Comparison of ENCODE assay signal across 18 cellular contexts in the genomic region with DNA sequence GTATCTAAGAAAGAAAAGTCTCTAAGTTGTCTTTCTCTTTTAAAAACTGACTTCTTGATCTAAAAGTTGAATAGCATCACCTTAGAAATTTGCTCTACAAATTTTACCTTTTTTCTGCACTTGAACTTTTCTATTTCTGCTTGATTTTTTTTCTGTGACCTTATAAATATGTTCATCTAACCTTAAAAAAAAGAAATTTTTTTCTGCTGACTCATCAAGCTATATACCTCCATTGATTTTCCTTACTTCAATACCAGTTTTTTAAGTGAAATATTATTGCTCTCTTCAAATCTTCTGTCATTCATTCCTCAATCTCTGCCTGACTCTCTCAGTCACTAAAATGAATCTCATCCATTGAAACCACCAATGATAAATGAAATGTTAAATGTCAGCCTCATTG.
DNase-seq lines count a peak whose midpoint lies in the region; ATAC-seq, FAIRE-seq and TF ChIP-seq lines count a peak whose summit lies in the region.
"Had no signal": no experiment of that assay in that cellular context is flagged by ENCODE, and none has a peak within 500 bp of the region (broad histone marks: within the 10 kb centered on the region; RNA-seq: fewer than 3 reads in every experiment).

No MANE protein-coding gene starts in this region.

- H3K4ac ChIP-seq in IMR-90 (ENCODE audit: low read depth, low read length) (no peak overlapping the region), H1 (replicated peaks; ENCODE audit: insufficient read length, low read depth, low read length) (no peak overlapping the region)

- H4K91ac ChIP-seq in IMR-90 (ENCODE audit: insufficient read depth, low read depth, low read length) (no peak overlapping the region), H1 (replicated peaks; ENCODE audit: insufficient read length, low read length) (no peak overlapping the region)

- no peak for TF ChIP-seq CTCF in IMR-90 (conservative IDR thresholded peaks at IDR 0.05; ENCODE audit: low read depth, low read length)
- no peak for TF ChIP-seq CTCF in OCI-LY7 (conservative IDR thresholded peaks at IDR 0.05; ENCODE audit: low read length)
- no peak for TF ChIP-seq CTCF in H1 (IDR thresholded peaks at IDR 0.05; ENCODE audit: control extremely low read depth in 1 of 3, insufficient read depth in 1 of 3, low read depth in 1 of 3, low read length in 3 of 3)

- H3K14ac ChIP-seq in IMR-90 (replicated peaks; ENCODE audit: low read depth, low read length) (no peak overlapping the region), H1 (ENCODE audit: insufficient read length) (no peak overlapping the region)

- H2AK5ac ChIP-seq in IMR-90 (ENCODE audit: low read depth, low read length) (no peak overlapping the region), H1 (ENCODE audit: low read depth, low read length) (no peak overlapping the region)

- H2BK15ac ChIP-seq in IMR-90 (ENCODE audit: low read depth, low read length): no peak overlapping the region
- no peak overlapping the region for H2BK15ac ChIP-seq in H1 (ENCODE audit: low read length)

- TF ChIP-seq EP300 in H1 (IDR thresholded peaks at IDR 0.05; ENCODE audit: borderline replicate concordance in 1 of 2, low read depth in 2 of 2, low read length in 2 of 2): no peak

- DNase-seq in IMR-90 (no peak), OCI-LY7 (ENCODE audit: low spot score) (no peak), H1 (ENCODE audit: low read depth in 1 of 2, low spot score in 2 of 2) (no peak), posterior vena cava (ENCODE audit: low spot score) (no peak), nucleus accumbens (lab: John Stamatoyannopoulos, UW) (no peak)
- DNase-seq: Caco-2; CD4-positive, CD25-positive, alpha-beta regulatory T cell; CD8-positive, alpha-beta T cell; DMS153; DND-41; GOT3; H7; HCEC 1CT had no signal

- no peak for FAIRE-seq in H1 (lab: Jason Lieb, UNC)
- FAIRE-seq: G401.6, GM12892 had no signal

- H2BK12ac ChIP-seq in H1 (ENCODE audit: low read depth, low read length): no peak overlapping the region

- ATAC-seq in IMR-90 (ENCODE audit: low read depth) (no peak), HG03095 (IDR thresholded peaks at IDR 0.05; ENCODE audit: unreplicated experiment) (no peak)
- ATAC-seq: CD8-positive, alpha-beta T cell had no signal

- H3K79me1 ChIP-seq in IMR-90 (ENCODE audit: low read depth in 1 of 2, low read length in 2 of 2) (no peaks in the 10 kb centered on the region), H1 (ENCODE audit: low read depth, low read length) (no peaks in the 10 kb centered on the region)

- H3K4me1 ChIP-seq in IMR-90 (ENCODE audit: control insufficient read depth, insufficient read depth, low read length): no peaks in the 10 kb centered on the region
- H3K4me1 ChIP-seq in OCI-LY7 (ENCODE audit: insufficient read depth, low read length, poor library complexity, severe bottlenecking): peaks cover 4% of the 10 kb centered on the region
- H3K4me1 ChIP-seq in H1 (replicated peaks in 1 of 4; ENCODE audit: control insufficient read depth in 3 of 4, insufficient read depth in 4 of 4, low read length in 3 of 4): peaks cover 0 to 4% (median 2%) of the 10 kb centered on the region in 4 experiments; a peak in 2 of 7 replicates
- H3K4me1 ChIP-seq: BLaER1, Caco-2 had no signal

- H3K9me2 ChIP-seq in OCI-LY7 (ENCODE audit: insufficient read depth, low read length): no peaks in the 10 kb centered on the region

- H2AK9ac ChIP-seq in IMR-90 (replicated peaks; ENCODE audit: low read depth, low read length, poor library complexity): no peak overlapping the region

- H3K4me3 ChIP-seq in IMR-90 (ENCODE audit: insufficient read depth, low read depth, low read length): no peak overlapping the region
- no peak overlapping the region for H3K4me3 ChIP-seq in OCI-LY7 (ENCODE audit: low read depth, low read length, poor library complexity, severe bottlenecking)
- no peak overlapping the region for H3K4me3 ChIP-seq in H1 (ENCODE audit: extremely low read depth in 1 of 4, insufficient read depth in 2 of 4, low read depth in 3 of 4, low read length in 4 of 4)
- H3K4me3 ChIP-seq: BLaER1 had no signal

- H3K79me2 ChIP-seq in OCI-LY7 (ENCODE audit: insufficient read depth, low read depth, low read length) (no peaks in the 10 kb centered on the region), H1 (ENCODE audit: control insufficient read depth in 1 of 2, insufficient read depth in 2 of 2, low read length in 2 of 2) (no peaks in the 10 kb centered on the region)

- intact Hi-C loops in IMR-90 (cut with micrococcal nuclease) (no loop called here), OCI-LY7 (cut with micrococcal nuclease; ENCODE audit: unreplicated experiment) (no loop called here), posterior vena cava (cut with DNase I) (no loop called here)

- H2AFZ ChIP-seq in IMR-90 (replicated peaks; ENCODE audit: low read length, poor library complexity) (no peak overlapping the region), OCI-LY7 (ENCODE audit: low read length) (peak overlapping the region; percentile 59; the same call in 1 of the 2 replicates), H1 (ENCODE audit: low read length) (no peak overlapping the region)

- TF ChIP-seq POLR2A in IMR-90 (IDR thresholded peaks at IDR 0.05; ENCODE audit: low read depth, low read length): no peak
- TF ChIP-seq POLR2A in H1 (IDR thresholded peaks at IDR 0.05; ENCODE audit: control extremely low read depth in 1 of 2, low read depth in 2 of 2, low read length in 2 of 2): no peak

- H3K23ac ChIP-seq in IMR-90 (ENCODE audit: low read depth, low read length): no peak overlapping the region
- no peak overlapping the region for H3K23ac ChIP-seq in H1 (ENCODE audit: insufficient read length)

- no peaks in the 10 kb centered on the region for H3K9me1 ChIP-seq in IMR-90 (ENCODE audit: insufficient read depth, low read length)

- BruUV-seq in IMR-90 (replicated peaks; lab: Mats Ljungman, UMichigan) (no TSS peak), OCI-LY7 (replicated peaks; lab: Mats Ljungman, UMichigan) (no TSS peak)

- in situ Hi-C loops in IMR-90 (cut with MboI; ENCODE audit: low sequenced_read_pairs): no loop called here

- H2BK5ac ChIP-seq in IMR-90 (ENCODE audit: low read depth, low read length, poor library complexity, severe bottlenecking): no peak overlapping the region
- no peak overlapping the region for H2BK5ac ChIP-seq in H1 (ENCODE audit: low read depth, low read length)

- H3K23me2 ChIP-seq in H1 (ENCODE audit: low read depth, low read length): no peaks in the 10 kb centered on the region; the same call in 1 of the 2 replicates

- H3K27me3 ChIP-seq in IMR-90 (ENCODE audit: control insufficient read depth, insufficient read depth, low read length): no peaks in the 10 kb centered on the region
- no peaks in the 10 kb centered on the region for H3K27me3 ChIP-seq in H1 (replicated peaks in 1 of 4; ENCODE audit: control insufficient read depth in 3 of 4, extremely low read depth in 1 of 4, insufficient read depth in 3 of 4, low read length in 3 of 4)
- H3K27me3 ChIP-seq: BLaER1 had no signal

- H4K20me1 ChIP-seq in IMR-90 (ENCODE audit: insufficient read depth, low read length) (no peaks in the 10 kb centered on the region), OCI-LY7 (ENCODE audit: insufficient read depth, low read length) (no peaks in the 10 kb centered on the region), H1 (replicated peaks in 1 of 2; ENCODE audit: control insufficient read depth in 1 of 2, insufficient read depth in 2 of 2, low read length in 2 of 2) (no peaks in the 10 kb centered on the region)
- H4K20me1 ChIP-seq: BLaER1 had no signal

- H3K9me3 ChIP-seq in IMR-90 (ENCODE audit: control insufficient read depth, insufficient read depth, low read length) (no peaks in the 10 kb centered on the region), OCI-LY7 (ENCODE audit: low read length) (no peaks in the 10 kb centered on the region), H1 (ENCODE audit: insufficient read depth in 2 of 2, low read depth in 1 of 2, low read length in 1 of 2) (no peaks in the 10 kb centered on the region)
- H3K9me3 ChIP-seq: BLaER1, Caco-2 had no signal

- no peak overlapping the region for H3K27ac ChIP-seq in IMR-90 (ENCODE audit: insufficient read depth, low read length)
- no peak overlapping the region for H3K27ac ChIP-seq in OCI-LY7 (ENCODE audit: low read depth, low read length, poor library complexity, severe bottlenecking)
- H3K27ac ChIP-seq in H1 (ENCODE audit: low read depth, low read length): no peak overlapping the region
- H3K27ac ChIP-seq: BLaER1, C4-2B had no signal

- CTCF ChIA-PET in IMR-90 (lab: Yijun Ruan, JAX) (interaction anchor here (0.7 to 0.9 kb wide), 2 partner anchors 12 to 446 kb away, joined by 3 read pairs; no protein-coding TSS in a partner anchor), OCI-LY7 (lab: Charles Lee; ENCODE audit: unreplicated experiment) (no interaction called here), H1 (lab: Charles Lee; ENCODE audit: partially characterized antibody) (interaction anchor here (1.1 to 1.8 kb wide), 3 partner anchors 12 to 18 kb away, joined by 3 to 6 read pairs (median 3); no protein-coding TSS in a partner anchor)

- dilution Hi-C loops in IMR-90 (cut with HindIII; ENCODE audit: low sequenced_read_pairs, unreplicated experiment): no loop called here

- H4K8ac ChIP-seq in IMR-90 (ENCODE audit: low read depth in 2 of 2, low read length in 2 of 2) (no peak overlapping the region), H1 (ENCODE audit: extremely low read depth, insufficient read depth, low read length) (no peak overlapping the region)

- H3K4me2 ChIP-seq in IMR-90 (ENCODE audit: low read depth, low read length): no peak overlapping the region
- H3K4me2 ChIP-seq in OCI-LY7 (ENCODE audit: low read length): no peak overlapping the region
- no peak overlapping the region for H3K4me2 ChIP-seq in H1 (ENCODE audit: insufficient read depth in 1 of 2, low read depth in 2 of 2, low read length in 2 of 2)
- H3K4me2 ChIP-seq: BLaER1 had no signal

- no peak overlapping the region for H2BK20ac ChIP-seq in IMR-90 (ENCODE audit: low read depth, low read length)
- no peak overlapping the region for H2BK20ac ChIP-seq in H1 (ENCODE audit: low read length)

- no peak for TF ChIP-seq RAD21 in IMR-90 (IDR thresholded peaks at IDR 0.05; ENCODE audit: low read length)
- no peak for TF ChIP-seq RAD21 in H1 (IDR thresholded peaks at IDR 0.05 in 1 of 2, conservative IDR thresholded peaks at IDR 0.05 in 1 of 2; ENCODE audit: low read depth in 2 of 2, low read length in 2 of 2)

- H4K5ac ChIP-seq in IMR-90 (ENCODE audit: low read depth, low read length): no peak overlapping the region
- no peak overlapping the region for H4K5ac ChIP-seq in H1 (ENCODE audit: insufficient read length, low read depth, low read length)

- H3K9ac ChIP-seq in IMR-90 (ENCODE audit: low read depth, low read length) (no peak overlapping the region), H1 (replicated peaks in 1 of 4; ENCODE audit: extremely low read depth in 1 of 4, low read depth in 3 of 4, low read length in 3 of 4) (no peak overlapping the region)
- H3K9ac ChIP-seq: BLaER1 had no signal

- POLR2A ChIA-PET in IMR-90 (lab: Charles Lee; ENCODE audit: unreplicated experiment) (no interaction called here), OCI-LY7 (lab: Charles Lee) (interaction anchor here (0.7 to 1.1 kb wide), 5 partner anchors 9 to 164 kb away, joined by 3 read pairs; no protein-coding TSS in a partner anchor), H1 (lab: Charles Lee; ENCODE audit: partially characterized antibody) (no interaction called here)

- H3K56ac ChIP-seq in IMR-90 (ENCODE audit: extremely low read depth, insufficient read depth, low read length) (no peak overlapping the region), H1 (replicated peaks; ENCODE audit: insufficient read length, low read depth, low read length) (no peak overlapping the region)

- H2BK120ac ChIP-seq in IMR-90 (ENCODE audit: low read depth, low read length) (no peak overlapping the region), H1 (replicated peaks; ENCODE audit: low read depth, low read length) (no peak overlapping the region)

- H3K18ac ChIP-seq in IMR-90 (ENCODE audit: low read depth, low read length): no peak overlapping the region
- H3K18ac ChIP-seq in H1 (ENCODE audit: extremely low read depth, low read length): no peak overlapping the region

- H3K36me3 ChIP-seq in IMR-90 (ENCODE audit: control insufficient read depth, insufficient read depth, low read length) (no peaks in the 10 kb centered on the region), OCI-LY7 (ENCODE audit: insufficient read depth, low read length) (no peaks in the 10 kb centered on the region), H1 (ENCODE audit: control insufficient read depth in 2 of 4, insufficient read depth in 4 of 4, low read length in 3 of 4) (no peaks in the 10 kb centered on the region)
- H3K36me3 ChIP-seq: BLaER1 had no signal
